Comparison of ENCODE assay signal across 22 cellular contexts in the genomic region with DNA sequence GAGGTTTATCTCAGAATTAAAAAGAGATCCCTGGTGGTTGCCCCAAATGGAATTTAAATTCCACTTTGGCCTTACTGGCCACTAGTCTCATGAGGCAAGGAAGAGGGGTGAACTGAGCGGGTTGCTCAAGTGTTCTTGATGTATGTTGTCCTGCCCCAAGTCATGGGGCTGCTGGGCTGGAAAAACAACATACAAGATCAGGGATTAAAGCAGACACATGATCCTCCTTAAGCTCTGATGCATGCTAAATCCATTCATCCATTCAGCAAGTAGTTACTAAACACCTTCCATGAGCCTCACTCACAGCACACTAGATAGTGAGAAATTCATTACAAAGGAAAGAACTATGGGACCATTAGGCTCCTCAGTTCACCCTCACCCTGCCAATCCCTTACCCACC.
"Had no signal": no experiment of that assay in that cellular context is flagged by ENCODE, and none has a peak within 500 bp of the region (broad histone marks: within the 10 kb centered on the region; RNA-seq: fewer than 3 reads in every experiment).

No MANE protein-coding gene starts in this region.

- DNase-seq: activated CD4-positive, alpha-beta memory T cell treated with anti-CD3 and anti-CD28 coated beads for 36 hours; activated CD4-positive, alpha-beta T cell treated with anti-CD3 and anti-CD28 coated beads for 36 hours; activated T-cell treated with anti-CD3 and anti-CD28 coated beads for 4 hours; amniotic stem cell; effector memory CD8-positive, alpha-beta T cell; hypothalamus; islet precursor cell; mammary epithelial cell; ovary; sigmoid colon; spleen; stimulated activated CD8-positive, alpha-beta memory T cell treated with anti-CD3 and anti-CD28 coated beads, Interleukin-4, amount 100 ng/mL, for 48 hours; stimulated activated naive CD4-positive, alpha-beta T cell had no signal

- H3K27me3 ChIP-seq: cardiac muscle cell, ovary, sigmoid colon had no signal

- H3K27ac ChIP-seq: cardiac muscle cell, epithelial cell of prostate, ovary, sigmoid colon, spleen had no signal

- ATAC-seq: activated CD4-positive, alpha-beta T cell treated with anti-CD3 and anti-CD28 coated beads for 36 hours; effector memory CD8-positive, alpha-beta T cell; left lobe of liver; WTC11 had no signal

- H3K9me3 ChIP-seq: ovary had no signal

- FAIRE-seq: frontal cortex, TTC549 had no signal

- H3K4me3 Mint-ChIP-seq: activated CD4-positive, alpha-beta memory T cell treated with anti-CD3 and anti-CD28 coated beads for 36 hours; activated CD4-positive, alpha-beta T cell treated with anti-CD3 and anti-CD28 coated beads for 36 hours; activated naive CD8-positive, alpha-beta T cell; activated T-helper 1 cell treated with anti-CD3 and anti-CD28 coated beads, Interleukin-12 subunit alpha, Interleukin-12 subunit beta, Interleukin-2, Interleukin-4 antibody, amounts not matched to agents 30 ng/mL and 10 ng/mL and 1 ng/mL, durations not matched to agents 14 hours and 24 hours and 36 hours; effector memory CD8-positive, alpha-beta T cell; T-helper 2 cell treated with Interferon-gamma antibody and Interleukin-4, amounts not matched to agents 5 μg/mL and 100 μg/mL, for 36 hours; WTC11 had no signal

- H3K36me3 Mint-ChIP-seq: activated CD4-positive, alpha-beta memory T cell treated with anti-CD3 and anti-CD28 coated beads for 36 hours had no signal

- H3K9me3 Mint-ChIP-seq: activated CD4-positive, alpha-beta memory T cell treated with anti-CD3 and anti-CD28 coated beads for 36 hours; activated T-helper 1 cell treated with anti-CD3 and anti-CD28 coated beads, Interleukin-12 subunit alpha, Interleukin-12 subunit beta, Interleukin-2, Interleukin-4 antibody, amounts not matched to agents 30 ng/mL and 10 ng/mL and 1 ng/mL, durations not matched to agents 14 hours and 24 hours and 36 hours; effector memory CD8-positive, alpha-beta T cell had no signal

- H3K4me3 ChIP-seq: cardiac muscle cell, ovary, sigmoid colon, spleen had no signal

- H3K36me3 ChIP-seq: cardiac muscle cell, ovary, sigmoid colon, spleen had no signal

- H3K27ac Mint-ChIP-seq: activated CD4-positive, alpha-beta memory T cell treated with anti-CD3 and anti-CD28 coated beads for 36 hours; activated CD4-positive, alpha-beta T cell treated with anti-CD3 and anti-CD28 coated beads for 36 hours; activated naive CD8-positive, alpha-beta T cell; activated T-helper 1 cell treated with anti-CD3 and anti-CD28 coated beads, Interleukin-12 subunit alpha, Interleukin-12 subunit beta, Interleukin-2, Interleukin-4 antibody, amounts not matched to agents 30 ng/mL and 10 ng/mL and 1 ng/mL, durations not matched to agents 14 hours and 24 hours and 36 hours; effector memory CD8-positive, alpha-beta T cell; T-helper 2 cell treated with Interferon-gamma antibody and Interleukin-4, amounts not matched to agents 5 μg/mL and 100 μg/mL, for 36 hours; WTC11 had no signal
